7 cellular contexts compared by ENCODE assay signal in genomic region chr2:46297546-46298271, GRCh38. TPM values are rescaled to one million over a fixed set of nuclear protein-coding genes. Genes with fewer than 3 reads are reported as not detected.
A peak's percentile ranks its signal among the peaks of the same experiment; 100 is the strongest.
DNase-seq lines count a peak whose midpoint lies in the region; ATAC-seq, FAIRE-seq and TF ChIP-seq lines count a peak whose summit lies in the region.

No MANE protein-coding gene starts in this region.

- H3K9me3 ChIP-seq in upper lobe of left lung: no peaks in the 10 kb centered on the region

- H3K36me3 Mint-ChIP-seq in osteocyte (ENCODE audit: unreplicated experiment): no peaks in the 10 kb centered on the region

- peak overlapping the region; percentile 23 for H3K27ac Mint-ChIP-seq in osteocyte (ENCODE audit: unreplicated experiment)

- 1% methylated on average over 51 to 63 of the region's 65 CpGs for WGBS in upper lobe of left lung, 2 donors

- ATAC-seq in HG02870 (IDR thresholded peaks at IDR 0.05; ENCODE audit: unreplicated experiment): peak; percentile 28
- ATAC-seq in upper lobe of left lung (ENCODE audit: low FRiP score in 2 of 2): peak; percentile 37 to 88

- peaks cover 0 to 15% (median 0%) of the 10 kb centered on the region in 4 donors for H3K36me3 ChIP-seq in upper lobe of left lung

- peak; percentile 54 for DNase-seq in GM18507 (ENCODE audit: extremely low spot score, insufficient read length, low read depth)
- peak; percentile 28 for DNase-seq in NCI-H774 (lab: John Stamatoyannopoulos, UW)
- DNase-seq in activated T-helper 1 cell treated with anti-CD3 and anti-CD28 coated beads, Interleukin-2, amount 50 U/mL, for 16 hours (ENCODE audit: low read depth in 1 of 2, low spot score in 1 of 2): peak; percentile 38 to 57
- peak; percentile 32 for DNase-seq in foreskin melanocyte
- DNase-seq in osteocyte (ENCODE audit: extremely low spot score, unreplicated experiment): no peak
- peak; percentile 91 to 96 for DNase-seq in upper lobe of left lung

- TF ChIP-seq EP300 in upper lobe of left lung (IDR thresholded peaks at IDR 0.05): peak in 1 of 4 donors; percentile 20

- FAIRE-seq in GM18507 (lab: Jason Lieb, UNC): no peak

- H3K4me1 ChIP-seq in upper lobe of left lung: peaks cover 0 to 25% (median 16%) of the 10 kb centered on the region in 4 donors

- H3K9me3 Mint-ChIP-seq in osteocyte (ENCODE audit: unreplicated experiment): no peaks in the 10 kb centered on the region

- no peak for TF ChIP-seq CTCF in osteocyte (IDR thresholded peaks at IDR 0.05)
- TF ChIP-seq CTCF in upper lobe of left lung (IDR thresholded peaks at IDR 0.05): peak in 3 of 6 experiments; percentile 14 to 33 (median 27)

- no peaks in the 10 kb centered on the region for H3K27me3 ChIP-seq in upper lobe of left lung

- peaks cover 70% of the 10 kb centered on the region for H3K27me3 Mint-ChIP-seq in osteocyte (ENCODE audit: unreplicated experiment)

- TF ChIP-seq POLR2A in upper lobe of left lung (IDR thresholded peaks at IDR 0.05): peak in 3 of 4 donors; percentile 28 to 93 (median 69)

- H3K4me3 Mint-ChIP-seq in osteocyte (ENCODE audit: unreplicated experiment): peak overlapping the region; percentile 77

- peaks cover 26% of the 10 kb centered on the region for H3K4me1 Mint-ChIP-seq in osteocyte (ENCODE audit: unreplicated experiment)

- peak overlapping the region; percentile 65 to 89 (median 82) for H3K4me3 ChIP-seq in upper lobe of left lung

- H3K27ac ChIP-seq in upper lobe of left lung: peak overlapping the region; percentile 95 to 99 (median 97)

RNA-seq across cellular contexts. Expression of gene EPAS1, which starts 0.5 kb away (rescaled TPM):
- total RNA-seq in osteocyte (11.0 and 14.1 TPM in 2 replicates), upper lobe of left lung (1,000 to 10,000 TPM in 4 of 6 donors, 100 to 1,000 TPM in 2; 440 to 1,878 (median 1,131) TPM)

Comparison
In these comparisons a context has a peak if more than half of its experiments do, and no peak if none do; other contexts are left out.
1. RNA of gene EPAS1, which starts 0.5 kb away (total RNA-seq): 440 to 1,878 TPM in upper lobe of left lung; 11.0 to 14.1 TPM in osteocyte; every median in the first group is over 10 times any median in the second.